Comparison of ENCODE assay signal across 1 cellular context in genomic region chr1:89993541-89993940, GRCh38.
TF ChIP-seq lines count a peak whose summit lies in the region.

No MANE protein-coding gene starts in this region.

TF ChIP-seq in K562, 482 proteins besides CTCF, POLR2A, EP300 and RAD21:
- TF ChIP-seq JUNB (CRISPR knock-in tag; conservative IDR thresholded peaks at IDR 0.05), result no peak
- TF ChIP-seq CREB3 (tag; conservative IDR thresholded peaks at IDR 0.05; ENCODE audit: low read depth), result no peak
- no peak for TF ChIP-seq ARNT (IDR thresholded peaks at IDR 0.05)
- TF ChIP-seq PRDM10 (IDR thresholded peaks at IDR 0.05; ENCODE audit: partially characterized antibody), result no peak
- peak; percentile 59; the same call in 1 of the 2 replicates for TF ChIP-seq ZBTB33 (CRISPR knock-in tag; IDR thresholded peaks at IDR 0.05)
- 0 out of 2 replicates have a peak, but pooled peaks have one; percentile 24 for TF ChIP-seq RBFOX2 (IDR thresholded peaks at IDR 0.05; ENCODE audit: low read depth, low read length)
